Comparison of ENCODE assay signal across 8 cellular contexts in genomic region chr6:31203345-31203979, GRCh38. TPM values are rescaled to one million over a fixed set of nuclear protein-coding genes. Genes with fewer than 3 reads are reported as not detected.
DNase-seq lines count a peak whose midpoint lies in the region; ATAC-seq, FAIRE-seq and TF ChIP-seq lines count a peak whose summit lies in the region.

No MANE protein-coding gene starts in this region.

- peaks cover 3% of the 10 kb centered on the region for H3K9me3 Mint-ChIP-seq in activated T-helper 1 cell treated with anti-CD3 and anti-CD28 coated beads, Interleukin-12 subunit alpha, Interleukin-12 subunit beta, Interleukin-2, Interleukin-4 antibody, amounts not matched to agents 30 ng/mL and 10 ng/mL and 1 ng/mL, durations not matched to agents 14 hours and 24 hours and 36 hours

- TF ChIP-seq EP300 in gastroesophageal sphincter (IDR thresholded peaks at IDR 0.05): no peak

- peak overlapping the region; percentile 90 for H3K4me3 Mint-ChIP-seq in activated T-helper 1 cell treated with anti-CD3 and anti-CD28 coated beads, Interleukin-12 subunit alpha, Interleukin-12 subunit beta, Interleukin-2, Interleukin-4 antibody, amounts not matched to agents 30 ng/mL and 10 ng/mL and 1 ng/mL, durations not matched to agents 14 hours and 24 hours and 36 hours

- H3K36me3 Mint-ChIP-seq in activated T-helper 1 cell treated with anti-CD3 and anti-CD28 coated beads, Interleukin-12 subunit alpha, Interleukin-12 subunit beta, Interleukin-2, Interleukin-4 antibody, amounts not matched to agents 30 ng/mL and 10 ng/mL and 1 ng/mL, durations not matched to agents 14 hours and 24 hours and 36 hours (ENCODE audit: low read depth): peaks cover 13% of the 10 kb centered on the region

- peaks cover 54% of the 10 kb centered on the region for H3K4me1 Mint-ChIP-seq in activated T-helper 1 cell treated with anti-CD3 and anti-CD28 coated beads, Interleukin-12 subunit alpha, Interleukin-12 subunit beta, Interleukin-2, Interleukin-4 antibody, amounts not matched to agents 30 ng/mL and 10 ng/mL and 1 ng/mL, durations not matched to agents 14 hours and 24 hours and 36 hours (ENCODE audit: low read depth)

- no peaks in the 10 kb centered on the region for H3K9me2 ChIP-seq in OCI-LY1 (ENCODE audit: low read depth, low read length)

- FAIRE-seq in small intestine (lab: Jason Lieb, UNC): no peak

- H4K20me1 ChIP-seq in BLaER1 (no peaks in the 10 kb centered on the region), OCI-LY1 (ENCODE audit: insufficient read depth, low read length) (no peaks in the 10 kb centered on the region)

- no peak for TF ChIP-seq CTCF in OCI-LY1 (IDR thresholded peaks at IDR 0.05; ENCODE audit: low read length)
- TF ChIP-seq CTCF in gastroesophageal sphincter (IDR thresholded peaks at IDR 0.05): no peak

- H3K4me3 ChIP-seq in BLaER1: peak overlapping the region; percentile 63
- peak overlapping the region; percentile 51 for H3K4me3 ChIP-seq in OCI-LY1 (ENCODE audit: low read depth, low read length, poor library complexity, severe bottlenecking)
- H3K4me3 ChIP-seq in gastroesophageal sphincter: peak overlapping the region; percentile 41 to 51
- H3K4me3 ChIP-seq in small intestine (ENCODE audit: low read depth in 1 of 2, low read length in 2 of 2): peak overlapping the region in 1 of 2 donors; percentile 46

- H3K79me2 ChIP-seq in OCI-LY1 (ENCODE audit: insufficient read depth, low read length): peaks cover 15% of the 10 kb centered on the region

- H3K9me3 ChIP-seq in BLaER1 (peaks cover 18% of the 10 kb centered on the region), OCI-LY1 (ENCODE audit: low read length) (peaks cover 11% of the 10 kb centered on the region), gastroesophageal sphincter (no peaks in the 10 kb centered on the region), small intestine (ENCODE audit: control insufficient read depth, low read depth) (no peaks in the 10 kb centered on the region)

- H3K27me3 ChIP-seq in BLaER1 (no peaks in the 10 kb centered on the region), OCI-LY1 (ENCODE audit: insufficient read depth, low read length) (no peaks in the 10 kb centered on the region), gastroesophageal sphincter (no peaks in the 10 kb centered on the region), small intestine (ENCODE audit: control insufficient read depth in 2 of 2, insufficient read depth in 2 of 2, low read length in 2 of 2) (no peaks in the 10 kb centered on the region)

- no peak overlapping the region for H2AFZ ChIP-seq in OCI-LY1 (ENCODE audit: low read length)

- peak; percentile 54 for DNase-seq in activated T-helper 1 cell treated with anti-CD3 and anti-CD28 coated beads, Interleukin-12 subunit alpha, Interleukin-12 subunit beta, Interleukin-2, Interleukin-4 antibody, amounts not matched to agents 30 ng/mL and 10 ng/mL and 1 ng/mL, durations not matched to agents 14 hours and 24 hours and 36 hours (ENCODE audit: low spot score)
- DNase-seq in small intestine (peak; percentile 91), occipital lobe (lab: John Stamatoyannopoulos, UW) (no peak)

- peak; percentile 44 for ATAC-seq in GM19438 (IDR thresholded peaks at IDR 0.05; ENCODE audit: low read depth, unreplicated experiment)
- ATAC-seq in HG03469 (IDR thresholded peaks at IDR 0.05; ENCODE audit: unreplicated experiment): peak; percentile 37
- ATAC-seq in gastroesophageal sphincter: peak; percentile 57

- H3K36me3 ChIP-seq in BLaER1 (peaks cover 25% of the 10 kb centered on the region), OCI-LY1 (ENCODE audit: insufficient read depth, low read length) (peaks cover 37% of the 10 kb centered on the region), gastroesophageal sphincter (no peaks in the 10 kb centered on the region), small intestine (ENCODE audit: control insufficient read depth in 2 of 2, insufficient read depth in 2 of 2, low read length in 2 of 2) (no peaks in the 10 kb centered on the region)

- peak overlapping the region; percentile 65; the same call in 1 of the 2 replicates for H3K9ac ChIP-seq in BLaER1
- peak overlapping the region; percentile 62 for H3K9ac ChIP-seq in OCI-LY1 (ENCODE audit: low read length)

- TF ChIP-seq POLR2A in gastroesophageal sphincter (IDR thresholded peaks at IDR 0.05): no peak

- WGBS in gastroesophageal sphincter (ENCODE audit: low coverage in 1 of 2), 2 donors: 17 to 38% methylated on average over 5 of the region's 5 CpGs
- 3 to 17% (median 6%) methylated on average over 5 of the region's 5 CpGs for WGBS in small intestine, 3 donors

- intact Hi-C loops in activated T-helper 1 cell treated with anti-CD3 and anti-CD28 coated beads, Interleukin-12 subunit alpha, Interleukin-12 subunit beta, Interleukin-2, Interleukin-4 antibody, amounts not matched to agents 30 ng/mL and 10 ng/mL and 1 ng/mL, durations not matched to agents 14 hours and 24 hours and 36 hours (cut with micrococcal nuclease): loop anchor here (1.0 to 5.0 kb wide), 4 partner anchors 154 to 1136 kb away; partner anchors contain the start of genes HLA-B, PPP1R11, PRRC2A and TRIM39

- peaks cover 10% of the 10 kb centered on the region for H3F3A ChIP-seq in OCI-LY1 (ENCODE audit: insufficient read depth, low read length)

- peak overlapping the region; percentile 85 for H3K27ac ChIP-seq in BLaER1
- peak overlapping the region; percentile 98 for H3K27ac ChIP-seq in OCI-LY1 (ENCODE audit: low read depth, low read length, poor library complexity, severe bottlenecking)
- peak overlapping the region; percentile 68 to 78 (median 76) for H3K27ac ChIP-seq in gastroesophageal sphincter
- H3K27ac ChIP-seq in small intestine (ENCODE audit: low read depth in 1 of 2, low read length in 1 of 2): peak overlapping the region; percentile 94 to 98

- peak overlapping the region; percentile 95 for H3K27ac Mint-ChIP-seq in activated T-helper 1 cell treated with anti-CD3 and anti-CD28 coated beads, Interleukin-12 subunit alpha, Interleukin-12 subunit beta, Interleukin-2, Interleukin-4 antibody, amounts not matched to agents 30 ng/mL and 10 ng/mL and 1 ng/mL, durations not matched to agents 14 hours and 24 hours and 36 hours

- peak overlapping the region; percentile 85 for H3K4me2 ChIP-seq in BLaER1
- H3K4me2 ChIP-seq in OCI-LY1 (ENCODE audit: low read length): peak overlapping the region; percentile 72

- H3K4me1 ChIP-seq in BLaER1 (peaks cover 68% of the 10 kb centered on the region), OCI-LY1 (ENCODE audit: insufficient read depth, low read length, severe bottlenecking) (peaks cover 60% of the 10 kb centered on the region), gastroesophageal sphincter (peaks cover 4 to 37% (median 14%) of the 10 kb centered on the region in 3 donors), small intestine (ENCODE audit: control insufficient read depth in 2 of 2, insufficient read depth in 1 of 2, low read depth in 1 of 2, low read length in 1 of 2) (peaks cover 9 to 22% of the 10 kb centered on the region in 2 donors)

- H3K27me3 Mint-ChIP-seq in activated T-helper 1 cell treated with anti-CD3 and anti-CD28 coated beads, Interleukin-12 subunit alpha, Interleukin-12 subunit beta, Interleukin-2, Interleukin-4 antibody, amounts not matched to agents 30 ng/mL and 10 ng/mL and 1 ng/mL, durations not matched to agents 14 hours and 24 hours and 36 hours (ENCODE audit: insufficient read depth): no peaks in the 10 kb centered on the region

RNA-seq across cellular contexts. Expression of gene POU5F1, which starts 33.0 kb away (rescaled TPM):
- not detected in 2 replicates for total RNA-seq in activated T-helper 1 cell treated with anti-CD3 and anti-CD28 coated beads, Interleukin-12 subunit alpha, Interleukin-12 subunit beta, Interleukin-2, Interleukin-4 antibody, amounts not matched to agents 30 ng/mL and 10 ng/mL and 1 ng/mL, durations not matched to agents 14 hours and 24 hours and 36 hours
- total RNA-seq in gastroesophageal sphincter: 1 to 10 TPM in 2 of 4 donors, under 1 TPM in 1, not detected in 1; 0.58 to 3.4 (median 1.1) TPM
- 10 to 100 TPM in 2 of 3 donors, 1 to 10 TPM in 1; 8.7 to 32.0 (median 28.1) TPM for polyA plus RNA-seq in small intestine
- total RNA-seq in occipital lobe: not detected

RNA-seq across cellular contexts. Expression of gene TCF19, which starts 45.1 kb away (rescaled TPM):
- total RNA-seq in activated T-helper 1 cell treated with anti-CD3 and anti-CD28 coated beads, Interleukin-12 subunit alpha, Interleukin-12 subunit beta, Interleukin-2, Interleukin-4 antibody, amounts not matched to agents 30 ng/mL and 10 ng/mL and 1 ng/mL, durations not matched to agents 14 hours and 24 hours and 36 hours: 75.9 and 78.4 TPM in 2 replicates
- total RNA-seq in gastroesophageal sphincter: 1 to 10 TPM; 3.9 to 5.9 (median 5.1) TPM
- 10 to 100 TPM in 1 of 3 donors, 1 to 10 TPM in 2; 1.8 to 12.8 (median 2.2) TPM for polyA plus RNA-seq in small intestine
- total RNA-seq in occipital lobe: 3.4 TPM

RNA-seq across cellular contexts. Expression of gene CCHCR1, which starts 45.9 kb away (rescaled TPM):
- total RNA-seq in activated T-helper 1 cell treated with anti-CD3 and anti-CD28 coated beads, Interleukin-12 subunit alpha, Interleukin-12 subunit beta, Interleukin-2, Interleukin-4 antibody, amounts not matched to agents 30 ng/mL and 10 ng/mL and 1 ng/mL, durations not matched to agents 14 hours and 24 hours and 36 hours: 50.9 and 51.3 TPM in 2 replicates
- 10 to 100 TPM in 2 of 4 donors, 1 to 10 TPM in 2; 8.2 to 15.6 (median 11.5) TPM for total RNA-seq in gastroesophageal sphincter
- polyA plus RNA-seq in small intestine: 10 to 100 TPM; 13.2 to 29.0 (median 15.0) TPM
- 7.6 TPM for total RNA-seq in occipital lobe

Comparison
In these comparisons a context has a peak if more than half of its experiments do, and no peak if none do; other contexts are left out.
1. RNA of gene TCF19, which starts 45.1 kb away (total RNA-seq): 75.9 to 78.4 TPM in activated T-helper 1 cell treated with anti-CD3 and anti-CD28 coated beads, Interleukin-12 subunit alpha, Interleukin-12 subunit beta, Interleukin-2, Interleukin-4 antibody, amounts not matched to agents 30 ng/mL and 10 ng/mL and 1 ng/mL, durations not matched to agents 14 hours and 24 hours and 36 hours; 3.9 to 5.9 TPM in gastroesophageal sphincter and 3.4 TPM in occipital lobe (single experiment); every median in the first group is over 10 times any median in the second.
2. Peak in every context shown above with its lines, with median percentiles within 50 percentile points of each other: H3K27ac ChIP-seq and ATAC-seq.